28 cellular contexts compared by ENCODE assay signal in the genomic region with DNA sequence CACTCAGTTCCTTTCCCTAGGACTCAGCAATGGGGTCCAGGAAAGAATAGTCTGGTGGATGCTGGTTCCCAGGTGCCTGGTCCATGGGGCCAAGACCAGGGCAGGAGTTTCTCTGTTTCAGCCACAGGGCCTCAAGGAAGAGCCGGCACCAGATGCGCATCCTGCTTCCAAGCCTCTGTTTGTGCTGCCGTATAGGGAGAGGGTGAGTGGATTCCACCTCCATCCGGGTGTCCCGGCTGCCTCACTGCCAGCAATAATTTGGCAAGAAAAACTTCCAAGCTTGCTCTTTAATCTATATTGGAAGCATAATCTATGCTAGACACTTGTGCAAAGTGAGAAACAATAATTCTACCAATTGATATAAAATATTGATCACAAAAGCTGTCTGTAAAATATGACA.
"Had no signal": no experiment of that assay in that cellular context is flagged by ENCODE, and none has a peak within 500 bp of the region (broad histone marks: within the 10 kb centered on the region; RNA-seq: fewer than 3 reads in every experiment).

No MANE protein-coding gene starts in this region.

- H3K4me1 ChIP-seq: ascending aorta, breast epithelium, foreskin keratinocyte, gastrocnemius medialis had no signal

- ATAC-seq: activated CD4-positive, alpha-beta T cell treated with anti-CD3 and anti-CD28 coated beads for 36 hours; activated CD8-positive, alpha-beta T cell treated with anti-CD3 and anti-CD28 coated beads, Interleukin-2, amount 10 ng/mL, durations not matched to agents 7 days and 5 days; activated naive CD4-positive, alpha-beta T cell treated with anti-CD3 and anti-CD28 coated beads, Interleukin-2, amount 50 U/mL, for 72 hours; activated T-cell treated with anti-CD3 and anti-CD28 coated beads, Interleukin-2, amount 50 U/mL, for 72 hours; esophagus mucosa; foreskin keratinocyte; gastrocnemius medialis; T-helper 17 cell had no signal

- H3K27ac ChIP-seq: ascending aorta, breast epithelium, cardiac muscle cell, coronary artery, dorsolateral prefrontal cortex, foreskin keratinocyte, gastrocnemius medialis had no signal

- H3K9me3 ChIP-seq: ascending aorta, breast epithelium, gastrocnemius medialis had no signal

- H3K36me3 ChIP-seq: ascending aorta, breast epithelium, cardiac muscle cell, gastrocnemius medialis had no signal

- H3K27me3 ChIP-seq: ascending aorta, breast epithelium, foreskin keratinocyte, gastrocnemius medialis had no signal

- H3K4me3 ChIP-seq: ascending aorta, breast epithelium, cardiac muscle cell, coronary artery, dorsolateral prefrontal cortex, gastrocnemius medialis had no signal

- DNase-seq: activated CD4-positive, alpha-beta memory T cell treated with anti-CD3 and anti-CD28 coated beads for 36 hours; activated CD4-positive, alpha-beta T cell treated with anti-CD3 and anti-CD28 coated beads for 36 hours; activated CD4-positive, alpha-beta T cell treated with anti-CD3 and anti-CD28 coated beads, Interleukin-2, amount 10 ng/mL, durations not matched to agents 24 days and 14 days; activated CD4-positive, CD25-positive, alpha-beta regulatory T cell; activated CD4-positive, CD25-positive, alpha-beta regulatory T cell treated with anti-CD3 and anti-CD28 coated beads, Interleukin-2, amount 50 U/mL, for 72 hours; activated CD8-positive, alpha-beta memory T cell treated with anti-CD3 and anti-CD28 coated beads, Interleukin-2, amount 50 U/mL, for 48 hours; activated CD8-positive, alpha-beta T cell treated with anti-CD3 and anti-CD28 coated beads, Interleukin-2, amount 10 ng/mL, durations not matched to agents 7 days and 5 days; activated gamma-delta T cell; activated naive CD4-positive, alpha-beta T cell; activated naive CD4-positive, alpha-beta T cell treated with anti-CD3 and anti-CD28 coated beads, Interleukin-2, amount 10 ng/mL, durations not matched to agents 7 days and 5 days; activated naive CD8-positive, alpha-beta T cell treated with anti-CD3 and anti-CD28 coated beads, Interleukin-2, amount 10 ng/mL, durations not matched to agents 7 days and 5 days; activated T-cell treated with anti-CD3 and anti-CD28 coated beads for 4 hours; activated T-cell treated with anti-CD3 and anti-CD28 coated beads, Interleukin-2, amount 50 U/mL, for 24 hours; activated T-cell treated with anti-CD3 and anti-CD28 coated beads, Interleukin-2, amount 50 U/mL, for 72 hours; dorsolateral prefrontal cortex; effector memory CD4-positive, alpha-beta T cell; endodermal cell; foreskin keratinocyte; gastrocnemius medialis; glutamatergic neuron; T-helper 1 cell; T-helper 17 cell had no signal
